In genomic region chr16:82636958-82637357, GRCh38 we compare ENCODE assay signal across 27 cellular contexts. TPM values are rescaled to one million over a fixed set of nuclear protein-coding genes. Genes with fewer than 3 reads are reported as not detected.
"Had no signal": no experiment of that assay in that cellular context is flagged by ENCODE, and none has a peak within 500 bp of the region (broad histone marks: within the 10 kb centered on the region; RNA-seq: fewer than 3 reads in every experiment).

No MANE protein-coding gene starts in this region.

- H3K36me3 ChIP-seq: MG63 had no signal

- H3K4me3 ChIP-seq: MG63 had no signal

- H3K27me3 ChIP-seq: MG63 had no signal

- H3K9me3 ChIP-seq: MG63, SK-N-SH had no signal

- DNase-seq: Karpas-422, KG1, MG63, NCI-H1092, NCI-H1105 treated with DMSO at 0.1 percent for 48 hours, NCI-H1417 treated with DMSO at 0.1 percent for 48 hours, NCI-H146, NCI-H1694 treated with DMSO at 0.1 percent for 48 hours, NCI-H1930, NCI-H2081, NCI-H2107, NCI-H2171, NCI-H226, NCI-H446, NCI-H510A, NCI-H524 treated with DMSO at 0.1 percent for 48 hours, NCI-H69, NCI-H774, PC-3, Right ventricle myocardium superior, SIG-M5, SK-N-SH, SW 1271 had no signal

- ATAC-seq: Panc1, PC-3 had no signal

RNA-seq across cellular contexts. Expression of gene CDH13, which starts 10.2 kb away (rescaled TPM):
- total RNA-seq: HT-29, OCI-LY7, SK-MEL-5 had no signal
